Comparison of ENCODE assay signal across 19 cellular contexts in the genomic region with DNA sequence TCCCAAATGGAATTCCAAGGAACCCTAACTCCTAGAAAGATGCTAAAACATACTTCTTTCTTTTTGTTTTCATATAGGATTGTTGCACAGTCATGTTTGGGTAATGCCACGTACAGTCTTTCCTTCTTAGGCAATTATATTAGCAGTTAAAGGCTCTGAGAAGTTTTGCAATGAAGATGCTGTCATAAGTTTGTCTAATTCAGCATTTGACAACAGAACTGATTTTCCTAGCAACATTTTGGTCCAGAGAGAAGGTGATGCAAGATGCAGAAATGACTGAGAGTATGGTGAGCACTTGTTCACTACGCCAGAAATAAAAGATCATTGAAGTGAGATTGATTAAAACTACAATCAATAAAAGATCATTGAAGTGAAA.
"Had no signal": no experiment of that assay in that cellular context is flagged by ENCODE, and none has a peak within 500 bp of the region (broad histone marks: within the 10 kb centered on the region; RNA-seq: fewer than 3 reads in every experiment).

No MANE protein-coding gene starts in this region.

- H3K36me3 Mint-ChIP-seq: stimulated activated naive B cell treated with anti-CD40 and anti-IgM and Interleukin-4, amounts not matched to agents 10 μg/mL and 1 μg/mL and 100 μg/mL, for 72 hours had no signal

- H3K27ac ChIP-seq: esophagus squamous epithelium, gastrocnemius medialis, spleen, testis, transverse colon had no signal

- H3K4me3 Mint-ChIP-seq: dendritic cell treated with granulocyte-macrophage colony-stimulating factor and Interleukin-4, amounts not matched to agents 40 ng/mL and 50 ng/mL, for 4 days; effector memory CD8-positive, alpha-beta T cell; naive thymus-derived CD8-positive, alpha-beta T cell; stimulated activated naive B cell treated with anti-CD40 and anti-IgM and Interleukin-4, amounts not matched to agents 10 μg/mL and 1 μg/mL and 100 μg/mL, for 72 hours; stimulated activated naive CD8-positive, alpha-beta T cell treated with anti-CD3 and anti-CD28 coated beads, Interleukin-15, amount 100 ng/mL, for 72 hours had no signal

- H3K4me1 ChIP-seq: esophagus squamous epithelium, gastrocnemius medialis, spleen, transverse colon had no signal

- H3K4me3 ChIP-seq: esophagus squamous epithelium, gastrocnemius medialis, mucosa of descending colon, spleen, testis, transverse colon had no signal

- H3K9me3 ChIP-seq: esophagus squamous epithelium, gastrocnemius medialis, mucosa of descending colon, spleen, testis, transverse colon had no signal

- ATAC-seq: effector memory CD8-positive, alpha-beta T cell; gastrocnemius medialis; left lobe of liver; mucosa of descending colon; naive thymus-derived CD8-positive, alpha-beta T cell; sciatic nerve; stimulated activated naive B cell treated with anti-CD40 and anti-IgM and Interleukin-4, amounts not matched to agents 10 μg/mL and 1 μg/mL and 100 μg/mL, for 72 hours; stimulated activated naive CD8-positive, alpha-beta T cell treated with anti-CD3 and anti-CD28 coated beads, Interleukin-15, amount 100 ng/mL, for 72 hours had no signal

- H3K9me3 Mint-ChIP-seq: dendritic cell treated with granulocyte-macrophage colony-stimulating factor and Interleukin-4, amounts not matched to agents 40 ng/mL and 50 ng/mL, for 4 days; effector memory CD8-positive, alpha-beta T cell; naive thymus-derived CD8-positive, alpha-beta T cell; stimulated activated naive CD8-positive, alpha-beta T cell treated with anti-CD3 and anti-CD28 coated beads, Interleukin-15, amount 100 ng/mL, for 72 hours had no signal

- H3K27me3 Mint-ChIP-seq: dendritic cell treated with granulocyte-macrophage colony-stimulating factor and Interleukin-4, amounts not matched to agents 40 ng/mL and 50 ng/mL, for 4 days; effector memory CD8-positive, alpha-beta T cell; naive thymus-derived CD8-positive, alpha-beta T cell; stimulated activated naive B cell treated with anti-CD40 and anti-IgM and Interleukin-4, amounts not matched to agents 10 μg/mL and 1 μg/mL and 100 μg/mL, for 72 hours; stimulated activated naive CD8-positive, alpha-beta T cell treated with anti-CD3 and anti-CD28 coated beads, Interleukin-15, amount 100 ng/mL, for 72 hours had no signal

- H3K36me3 ChIP-seq: esophagus squamous epithelium, gastrocnemius medialis, spleen, transverse colon had no signal

- DNase-seq: effector memory CD8-positive, alpha-beta T cell; esophagus squamous epithelium; gastrocnemius medialis; glutamatergic neuron; islet precursor cell; mucosa of descending colon; naive thymus-derived CD8-positive, alpha-beta T cell; posterior cingulate gyrus; spleen; stimulated activated CD4-positive, alpha-beta T cell treated with anti-CD3 and anti-CD28 coated beads, Interleukin-15, amount 100 ng/mL, for 24 hours; stimulated activated CD4-positive, alpha-beta T cell treated with anti-CD3 and anti-CD28 coated beads, Interleukin-1b, Interleukin-23, amount 100 ng/mL, for 48 hours; stimulated activated CD4-positive, alpha-beta T cell treated with anti-CD3 and anti-CD28 coated beads, Interleukin-4, amount 100 ng/mL, for 4 hours; stimulated activated naive B cell treated with anti-CD40 and anti-IgM and Interleukin-4, amounts not matched to agents 10 μg/mL and 1 μg/mL and 100 μg/mL, for 72 hours; stimulated activated naive CD8-positive, alpha-beta T cell treated with anti-CD3 and anti-CD28 coated beads, Interleukin-15, amount 100 ng/mL, for 72 hours; testis; transverse colon had no signal

- H3K27me3 ChIP-seq: esophagus squamous epithelium, gastrocnemius medialis, spleen, testis, transverse colon had no signal

- H3K27ac Mint-ChIP-seq: dendritic cell treated with granulocyte-macrophage colony-stimulating factor and Interleukin-4, amounts not matched to agents 40 ng/mL and 50 ng/mL, for 4 days; effector memory CD8-positive, alpha-beta T cell; naive thymus-derived CD8-positive, alpha-beta T cell; stimulated activated naive B cell treated with anti-CD40 and anti-IgM and Interleukin-4, amounts not matched to agents 10 μg/mL and 1 μg/mL and 100 μg/mL, for 72 hours; stimulated activated naive CD8-positive, alpha-beta T cell treated with anti-CD3 and anti-CD28 coated beads, Interleukin-15, amount 100 ng/mL, for 72 hours had no signal
